Comparison of ENCODE assay signal across 17 cellular contexts in genomic region chr7:1956611-1957470, GRCh38.
"Had no signal": no experiment of that assay in that cellular context is flagged by ENCODE, and none has a peak within 500 bp of the region (broad histone marks: within the 10 kb centered on the region; RNA-seq: fewer than 3 reads in every experiment).

No MANE protein-coding gene starts in this region.

- H3K27me3 ChIP-seq: tibial artery had no signal

- H3K4me1 ChIP-seq: tibial artery had no signal

- H3K4me3 ChIP-seq: tibial artery had no signal

- H3K27ac ChIP-seq: tibial artery had no signal

- H3K9me3 ChIP-seq: tibial artery had no signal

- H3K27me3 Mint-ChIP-seq: activated CD8-positive, alpha-beta T cell treated with anti-CD3 and anti-CD28 coated beads for 36 hours; central memory CD8-positive, alpha-beta T cell; T-helper 17 cell had no signal

- H3K9me3 Mint-ChIP-seq: central memory CD8-positive, alpha-beta T cell had no signal

- H3K4me1 Mint-ChIP-seq: nephron had no signal

- H3K4me3 Mint-ChIP-seq: activated CD4-positive, alpha-beta T cell treated with anti-CD3 and anti-CD28 coated beads, Interleukin-2, amount 10 ng/mL, durations not matched to agents 7 days and 5 days; activated CD8-positive, alpha-beta memory T cell treated with anti-CD3 and anti-CD28 coated beads, Interleukin-2, amount 10 ng/mL, durations not matched to agents 7 days and 5 days; activated CD8-positive, alpha-beta T cell treated with anti-CD3 and anti-CD28 coated beads for 36 hours; central memory CD8-positive, alpha-beta T cell; immature natural killer cell; nephron; stimulated activated naive CD8-positive, alpha-beta T cell treated with anti-CD3 and anti-CD28 coated beads, Interleukin-15, Interleukin-2, amounts not matched to agents 100 ng/mL and 50 ng/mL, for 24 hours; T-helper 17 cell had no signal

- DNase-seq: activated CD4-positive, alpha-beta T cell treated with anti-CD3 and anti-CD28 coated beads, Interleukin-2, amount 10 ng/mL, durations not matched to agents 7 days and 5 days; activated CD4-positive, CD25-positive, alpha-beta regulatory T cell treated with anti-CD3 and anti-CD28 coated beads, Interleukin-2, amount 50 U/mL, for 72 hours; activated CD8-positive, alpha-beta memory T cell treated with anti-CD3 and anti-CD28 coated beads, Interleukin-2, amount 10 ng/mL, durations not matched to agents 7 days and 5 days; activated CD8-positive, alpha-beta T cell treated with anti-CD3 and anti-CD28 coated beads for 36 hours; effector memory CD4-positive, alpha-beta T cell; foreskin melanocyte; immature natural killer cell; occipital lobe; stimulated activated CD4-positive, alpha-beta T cell treated with anti-CD3 and anti-CD28 coated beads, Interleukin-4, amount 100 ng/mL, for 24 hours; SW 1271; T-helper 17 cell; tibial artery had no signal

- ATAC-seq: activated CD8-positive, alpha-beta memory T cell treated with anti-CD3 and anti-CD28 coated beads, Interleukin-2, amount 10 ng/mL, durations not matched to agents 7 days and 5 days; activated CD8-positive, alpha-beta T cell treated with anti-CD3 and anti-CD28 coated beads for 36 hours; activated naive CD4-positive, alpha-beta T cell treated with anti-CD3 and anti-CD28 coated beads, Interleukin-2, amount 50 U/mL, for 72 hours; esophagus mucosa; T-helper 17 cell had no signal

- H3K27ac Mint-ChIP-seq: activated CD4-positive, alpha-beta T cell treated with anti-CD3 and anti-CD28 coated beads, Interleukin-2, amount 10 ng/mL, durations not matched to agents 7 days and 5 days; activated CD8-positive, alpha-beta memory T cell treated with anti-CD3 and anti-CD28 coated beads, Interleukin-2, amount 10 ng/mL, durations not matched to agents 7 days and 5 days; activated CD8-positive, alpha-beta T cell treated with anti-CD3 and anti-CD28 coated beads for 36 hours; activated naive CD4-positive, alpha-beta T cell treated with anti-CD3 and anti-CD28 coated beads, Interleukin-2, amount 50 U/mL, for 72 hours; immature natural killer cell; nephron; stimulated activated naive CD8-positive, alpha-beta T cell treated with anti-CD3 and anti-CD28 coated beads, Interleukin-15, Interleukin-2, amounts not matched to agents 100 ng/mL and 50 ng/mL, for 24 hours; T-helper 17 cell had no signal
